ENCODE assay signal across 1 cellular context in genomic region chr3:195271859-195272243, GRCh38.
A peak's percentile ranks its signal among the peaks of the same experiment; 100 is the strongest.
TF ChIP-seq lines count a peak whose summit lies in the region.

No MANE protein-coding gene starts in this region.

TF ChIP-seq in HepG2, 621 proteins besides CTCF, POLR2A, EP300 and RAD21 (continued from another document and continues in another):
- no peak for TF ChIP-seq NFAT5 (CRISPR knock-in tag; IDR thresholded peaks at IDR 0.05)
- TF ChIP-seq ZNF136 (CRISPR knock-in tag; IDR thresholded peaks at IDR 0.05; ENCODE audit: low read depth), result no peak
- TF ChIP-seq ZFYVE20 (CRISPR knock-in tag; IDR thresholded peaks at IDR 0.05; ENCODE audit: borderline replicate concordance, low read depth), result no peak
- TF ChIP-seq TARDBP (CRISPR knock-in tag; IDR thresholded peaks at IDR 0.05), result no peak
- TF ChIP-seq SYNCRIP (IDR thresholded peaks at IDR 0.05; ENCODE audit: insufficient read depth, low read depth, low read length), result no peak
- TF ChIP-seq KIAA2018 (CRISPR knock-in tag; IDR thresholded peaks at IDR 0.05; ENCODE audit: borderline replicate concordance), result no peak
- no peak for TF ChIP-seq U2AF1 (optimal IDR thresholded peaks at IDR 0.05; ENCODE audit: low read depth, low read length)
- no peak for TF ChIP-seq CSRNP1 (CRISPR knock-in tag; IDR thresholded peaks at IDR 0.05)
- no peak for TF ChIP-seq SUZ12 (IDR thresholded peaks at IDR 0.05; ENCODE audit: low read depth, low read length)
- TF ChIP-seq HDAC2 (CRISPR knock-in tag; IDR thresholded peaks at IDR 0.05), result no peak; the same call in 1 of the 2 replicates
- TF ChIP-seq ZNF3 (CRISPR knock-in tag; IDR thresholded peaks at IDR 0.05), result no peak
- TF ChIP-seq ZNF546 (CRISPR knock-in tag; conservative IDR thresholded peaks at IDR 0.05), result no peak
- TF ChIP-seq JUN (CRISPR knock-in tag; IDR thresholded peaks at IDR 0.05), result no peak
- TF ChIP-seq ATF2 (CRISPR knock-in tag; IDR thresholded peaks at IDR 0.05), result 0 out of 2 replicates have a peak, but pooled peaks have one; percentile 50
- TF ChIP-seq RBFOX2 (IDR thresholded peaks at IDR 0.05; ENCODE audit: low read depth, low read length), result no peak
- no peak for TF ChIP-seq RORA (CRISPR knock-in tag; IDR thresholded peaks at IDR 0.05)
- TF ChIP-seq ZC3H4 (CRISPR knock-in tag; IDR thresholded peaks at IDR 0.05; ENCODE audit: borderline replicate concordance), result no peak
- no peak for TF ChIP-seq SOX6 (IDR thresholded peaks at IDR 0.05)
- TF ChIP-seq SOX6 (CRISPR knock-in tag; IDR thresholded peaks at IDR 0.05), result peak; percentile 41; the same call in 1 of the 2 replicates
- TF ChIP-seq HOXA5 (CRISPR knock-in tag; IDR thresholded peaks at IDR 0.05), result no peak
- no peak for TF ChIP-seq UBTF (CRISPR knock-in tag; IDR thresholded peaks at IDR 0.05)
- TF ChIP-seq ZNF576 (CRISPR knock-in tag; IDR thresholded peaks at IDR 0.05), result no peak; the same call in 1 of the 2 replicates
- TF ChIP-seq ARID5B (CRISPR knock-in tag; IDR thresholded peaks at IDR 0.05), result peak; percentile 13
- no peak for TF ChIP-seq ZNF83 (CRISPR knock-in tag; IDR thresholded peaks at IDR 0.05; ENCODE audit: borderline replicate concordance)
- no peak for TF ChIP-seq SALL2 (CRISPR knock-in tag; IDR thresholded peaks at IDR 0.05)
- no peak for TF ChIP-seq ZNF704 (CRISPR knock-in tag; IDR thresholded peaks at IDR 0.05; ENCODE audit: borderline replicate concordance)
- no peak for TF ChIP-seq SIX1 (CRISPR knock-in tag; IDR thresholded peaks at IDR 0.05; ENCODE audit: borderline replicate concordance)
- TF ChIP-seq TEF (CRISPR knock-in tag; IDR thresholded peaks at IDR 0.05), result no peak
- TF ChIP-seq DNMT1 (CRISPR knock-in tag; IDR thresholded peaks at IDR 0.05), result no peak
